18 cellular contexts compared by ENCODE assay signal in the genomic region with DNA sequence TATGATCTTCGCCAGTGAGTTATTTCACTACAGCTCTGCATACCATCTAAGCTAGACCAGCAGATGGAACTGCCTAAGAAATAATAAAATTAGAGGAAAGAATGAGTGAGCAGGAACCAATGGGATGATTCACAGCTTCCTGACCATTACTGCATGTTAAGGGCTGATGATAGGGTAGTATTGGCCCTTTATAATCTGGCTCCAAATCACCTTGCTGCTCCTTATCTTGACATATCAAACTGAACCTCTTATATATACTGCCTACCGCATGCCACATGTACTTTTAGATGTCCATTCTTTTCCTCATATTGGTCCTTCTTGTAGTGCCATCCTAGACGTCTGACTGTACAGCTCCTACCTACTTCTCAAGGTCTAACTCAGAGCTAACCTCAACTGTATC.
"Had no signal": no experiment of that assay in that cellular context is flagged by ENCODE, and none has a peak within 500 bp of the region (broad histone marks: within the 10 kb centered on the region; RNA-seq: fewer than 3 reads in every experiment).

No MANE protein-coding gene starts in this region.

- ATAC-seq: activated CD8-positive, alpha-beta T cell treated with anti-CD3 and anti-CD28 coated beads for 36 hours; effector memory CD8-positive, alpha-beta T cell; natural killer cell treated with Interleukin-12 subunit alpha and Interleukin-12 subunit beta and Interleukin-15 and Interleukin-18, amount 100 ng/mL, for 72 hours; stimulated activated naive B cell treated with anti-CD40 and anti-IgM and Interleukin-4, amounts not matched to agents 10 μg/mL and 1 μg/mL and 100 μg/mL, for 72 hours had no signal

- H3K4me3 ChIP-seq: left ventricle myocardium inferior, tibial nerve had no signal

- H3K4me1 ChIP-seq: left ventricle myocardium inferior, tibial nerve had no signal

- H3K9me3 ChIP-seq: tibial nerve had no signal

- H3K36me3 ChIP-seq: brain microvascular endothelial cell, left ventricle myocardium inferior, tibial nerve had no signal

- H3K27me3 ChIP-seq: brain microvascular endothelial cell, tibial nerve had no signal

- H3K27ac ChIP-seq: brain microvascular endothelial cell, epithelial cell of prostate, left ventricle myocardium inferior, tibial nerve had no signal

- DNase-seq: activated B cell treated with CpG ODN at 0.5 μM for 24 hours; activated CD4-positive, alpha-beta T cell treated with anti-CD3 and anti-CD28 coated beads for 48 hours; activated CD8-positive, alpha-beta T cell treated with anti-CD3 and anti-CD28 coated beads for 36 hours; activated gamma-delta T cell treated with Interleukin-2 at 50 U/mL for 16 hours; amniotic stem cell; brain microvascular endothelial cell; cerebellar nuclear complex; effector memory CD8-positive, alpha-beta T cell; hippocampal formation; kidney; left ventricle myocardium inferior; retina; stimulated activated CD4-positive, alpha-beta T cell treated with anti-CD3 and anti-CD28 coated beads, Interleukin-2, amount 100 ng/mL, for 48 hours; stimulated activated naive B cell treated with anti-CD40 and anti-IgM and Interleukin-4, amounts not matched to agents 10 μg/mL and 1 μg/mL and 100 μg/mL, for 72 hours; T-helper 2 cell had no signal
